Comparison of ENCODE assay signal across 9 cellular contexts in genomic region chr5:115349001-115349817, GRCh38. TPM values are rescaled to one million over a fixed set of nuclear protein-coding genes. Genes with fewer than 3 reads are reported as not detected.
DNase-seq lines count a peak whose midpoint lies in the region; ATAC-seq and TF ChIP-seq lines count a peak whose summit lies in the region.
"Had no signal": no experiment of that assay in that cellular context is flagged by ENCODE, and none has a peak within 500 bp of the region (broad histone marks: within the 10 kb centered on the region; RNA-seq: fewer than 3 reads in every experiment).

No MANE protein-coding gene starts in this region.

- peak; percentile 52 for ATAC-seq in GM18511 (IDR thresholded peaks at IDR 0.05; ENCODE audit: unreplicated experiment)
- no peak for ATAC-seq in natural killer cell
- no peak for ATAC-seq in HG03571 (IDR thresholded peaks at IDR 0.05; ENCODE audit: unreplicated experiment)

- TF ChIP-seq CTCF in epithelial cell of esophagus (IDR thresholded peaks at IDR 0.05; ENCODE audit: insufficient read depth, low read depth, low read length, missing control alignments) (peak; percentile 3), natural killer cell (IDR thresholded peaks at IDR 0.05) (no peak)

- H3K27ac Mint-ChIP-seq in natural killer cell = no peak overlapping the region

- H3K4me3 ChIP-seq in epithelial cell of esophagus (ENCODE audit: low read length) = no peak overlapping the region

- H3K4me1 Mint-ChIP-seq in natural killer cell = no peaks in the 10 kb centered on the region

- no peak overlapping the region for H3K4me3 Mint-ChIP-seq in natural killer cell

- DNase-seq in NCI-H226 (peak; percentile 64), epithelial cell of esophagus (ENCODE audit: low read depth) (peak; percentile 84), renal cortical epithelial cell (ENCODE audit: low read depth) (peak; percentile 94), posterior vena cava (ENCODE audit: low spot score) (no peak), natural killer cell (no peak)
- DNase-seq in stimulated activated naive CD4-positive, alpha-beta T cell treated with Interleukin-2 at 50 U/mL for 16 hours (lab: John Stamatoyannopoulos, UW) = no peak
- DNase-seq: T-helper 2 cell had no signal

- intact Hi-C loops in posterior vena cava (cut with DNase I) = no loop called here
- intact Hi-C loops in natural killer cell (cut with micrococcal nuclease) = no loop called here

- peaks cover 14 to 24% of the 10 kb centered on the region in 2 donors for H3K27me3 Mint-ChIP-seq in natural killer cell (ENCODE audit: low read depth in 2 of 2)

- H3K36me3 Mint-ChIP-seq in natural killer cell = no peaks in the 10 kb centered on the region

- no peaks in the 10 kb centered on the region for H3K9me3 Mint-ChIP-seq in natural killer cell

RNA-seq across cellular contexts. Expression of gene CCDC112, which starts 52.8 kb away (rescaled TPM):
- total RNA-seq in renal cortical epithelial cell (5.7 and 12.2 TPM in 2 replicates), posterior vena cava (1 to 10 TPM; 5.8 to 6.4 TPM), natural killer cell (1 to 10 TPM; 2.5 to 3.7 (median 3.1) TPM)

Comparison
In these comparisons a context has a peak if more than half of its experiments do, and no peak if none do; other contexts are left out.
1. DNase-seq: peak in NCI-H226 (single experiment), epithelial cell of esophagus (single experiment) and renal cortical epithelial cell (single experiment); none in stimulated activated naive CD4-positive, alpha-beta T cell treated with Interleukin-2 at 50 U/mL for 16 hours (single experiment), posterior vena cava (single experiment) and natural killer cell (single experiment).